ENCODE assay signal across 8 cellular contexts in genomic region chr1:197915797-197916686, GRCh38. TPM values are rescaled to one million over a fixed set of nuclear protein-coding genes. Genes with fewer than 3 reads are reported as not detected.
A peak's percentile ranks its signal among the peaks of the same experiment; 100 is the strongest.
DNase-seq lines count a peak whose midpoint lies in the region; ATAC-seq and TF ChIP-seq lines count a peak whose summit lies in the region.

No MANE protein-coding gene starts in this region.

- TF ChIP-seq CTCF in glutamatergic neuron (IDR thresholded peaks at IDR 0.05; ENCODE audit: partially characterized antibody, unreplicated experiment), result peak; percentile 58
- peak; percentile 82 for TF ChIP-seq CTCF in retinal pigment epithelial cell (conservative IDR thresholded peaks at IDR 0.05; ENCODE audit: low read depth, low read length)

- peak; percentile 22 to 25 for DNase-seq in stimulated activated CD4-positive, alpha-beta T cell treated with anti-CD3 and anti-CD28 coated beads, Interleukin-2, amount 100 ng/mL, for 24 hours
- DNase-seq in stimulated activated CD4-positive, alpha-beta T cell treated with anti-CD3 and anti-CD28 coated beads, Interleukin-4, amount 100 ng/mL, for 4 hours, result no peak
- peak; percentile 52 for DNase-seq in NCI-H2171 (lab: John Stamatoyannopoulos, UW)
- DNase-seq in activated CD8-positive, alpha-beta memory T cell treated with anti-CD3 and anti-CD28 coated beads, Interleukin-2, amount 50 U/mL, for 48 hours, result peak; percentile 60
- DNase-seq in glutamatergic neuron, result peak; percentile 92
- DNase-seq in retinal pigment epithelial cell (ENCODE audit: low read depth), result no peak

- no peaks in the 10 kb centered on the region for H3K36me3 Mint-ChIP-seq in glutamatergic neuron (ENCODE audit: unreplicated experiment)

- peak overlapping the region; percentile 92 for H3K4me3 Mint-ChIP-seq in glutamatergic neuron (ENCODE audit: unreplicated experiment)

- H3K27ac Mint-ChIP-seq in glutamatergic neuron (ENCODE audit: unreplicated experiment), result peak overlapping the region; percentile 78

- peak overlapping the region; percentile 39 for H3K4me3 ChIP-seq in retinal pigment epithelial cell (ENCODE audit: low read length)

- peaks cover 56% of the 10 kb centered on the region for H3K27me3 Mint-ChIP-seq in glutamatergic neuron (ENCODE audit: unreplicated experiment)

- peaks cover 39% of the 10 kb centered on the region for H3K4me1 Mint-ChIP-seq in glutamatergic neuron (ENCODE audit: low read depth, unreplicated experiment)

- ATAC-seq in GM21619 (IDR thresholded peaks at IDR 0.05; ENCODE audit: unreplicated experiment), result no peak
- no peak for ATAC-seq in GM18867 (IDR thresholded peaks at IDR 0.05; ENCODE audit: unreplicated experiment)

- peaks cover 18% of the 10 kb centered on the region for H3K9me3 Mint-ChIP-seq in glutamatergic neuron (ENCODE audit: unreplicated experiment)

RNA-seq across cellular contexts. Expression of gene LHX9, which starts 1.1 kb away (rescaled TPM):
- 37.2 TPM for total RNA-seq in glutamatergic neuron (ENCODE audit: unreplicated experiment)

RNA-seq across cellular contexts. Expression of gene C1orf53, which starts 13.6 kb away (rescaled TPM):
- total RNA-seq in glutamatergic neuron (ENCODE audit: unreplicated experiment), result 5.9 TPM

Comparison
In these comparisons a context has a peak if more than half of its experiments do, and no peak if none do; other contexts are left out.
1. DNase-seq: peak in stimulated activated CD4-positive, alpha-beta T cell treated with anti-CD3 and anti-CD28 coated beads, Interleukin-2, amount 100 ng/mL, for 24 hours (2 of 2), NCI-H2171 (single experiment), activated CD8-positive, alpha-beta memory T cell treated with anti-CD3 and anti-CD28 coated beads, Interleukin-2, amount 50 U/mL, for 48 hours (single experiment) and glutamatergic neuron (single experiment); none in stimulated activated CD4-positive, alpha-beta T cell treated with anti-CD3 and anti-CD28 coated beads, Interleukin-4, amount 100 ng/mL, for 4 hours (0 of 2) and retinal pigment epithelial cell (single experiment).